In the genomic region with DNA sequence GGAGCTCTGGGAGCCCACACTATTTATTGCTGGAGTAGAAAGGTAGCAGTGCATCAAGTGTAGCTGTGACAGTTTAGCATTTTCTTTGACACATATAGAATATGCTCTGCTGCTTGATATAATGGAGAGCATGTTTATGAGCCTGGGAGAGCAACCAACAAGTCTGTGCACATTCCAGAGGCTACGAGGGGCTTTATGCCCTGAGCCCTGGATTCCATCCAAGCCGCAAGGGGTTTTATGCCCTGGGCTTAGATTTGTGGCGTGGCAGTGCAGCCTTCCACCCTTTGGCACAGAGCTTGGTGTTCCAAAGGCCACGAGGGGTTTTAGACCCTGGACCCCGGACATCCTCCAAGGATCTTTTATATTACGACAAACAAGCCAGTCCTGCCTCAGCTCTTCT, we compare ENCODE assay signal across 8 cellular contexts. TPM values are rescaled to one million over a fixed set of nuclear protein-coding genes. Genes with fewer than 3 reads are reported as not detected.
"Had no signal": no experiment of that assay in that cellular context is flagged by ENCODE, and none has a peak within 500 bp of the region (broad histone marks: within the 10 kb centered on the region; RNA-seq: fewer than 3 reads in every experiment).

No MANE protein-coding gene starts in this region.

- H3K27me3 Mint-ChIP-seq: IgD-negative memory B cell had no signal

- H3K9me3 Mint-ChIP-seq: HFFc6 had no signal

- H3K4me3 Mint-ChIP-seq: HFFc6, IgD-negative memory B cell had no signal

- H3K27ac Mint-ChIP-seq: HFFc6 had no signal

- DNase-seq: GM23248, GOT3, H7, HFFc6 had no signal

- H3K36me3 Mint-ChIP-seq: IgD-negative memory B cell had no signal

- H3K4me1 Mint-ChIP-seq: IgD-negative memory B cell had no signal

RNA-seq across cellular contexts. Expression of a gene that starts 14.6 kb away (rescaled TPM):
- total RNA-seq: HepG2, HT-29, K562 had no signal
